Comparison of ENCODE assay signal across 18 cellular contexts in genomic region chr16:84596161-84596560, GRCh38. TPM values are rescaled to one million over a fixed set of nuclear protein-coding genes. Genes with fewer than 3 reads are reported as not detected.
A peak's percentile ranks its signal among the peaks of the same experiment; 100 is the strongest.
DNase-seq lines count a peak whose midpoint lies in the region; ATAC-seq and TF ChIP-seq lines count a peak whose summit lies in the region.
"Had no signal": no experiment of that assay in that cellular context is flagged by ENCODE, and none has a peak within 500 bp of the region (broad histone marks: within the 10 kb centered on the region; RNA-seq: fewer than 3 reads in every experiment).

No MANE protein-coding gene starts in this region.

- H3K4me3 Mint-ChIP-seq in activated CD4-positive, alpha-beta T cell treated with anti-CD3 and anti-CD28 coated beads, Interleukin-2, amount 10 ng/mL, durations not matched to agents 24 days and 14 days = peak overlapping the region; percentile 79
- H3K4me3 Mint-ChIP-seq in activated T-helper 1 cell treated with anti-CD3 and anti-CD28 coated beads, Interleukin-12 subunit alpha, Interleukin-12 subunit beta, Interleukin-2, Interleukin-4 antibody, amounts not matched to agents 30 ng/mL and 10 ng/mL and 1 ng/mL, durations not matched to agents 14 hours and 24 hours and 36 hours = no peak overlapping the region
- no peak overlapping the region for H3K4me3 Mint-ChIP-seq in nephron

- no peak for DNase-seq in activated CD4-positive, alpha-beta T cell treated with anti-CD3 and anti-CD28 coated beads, Interleukin-2, amount 10 ng/mL, durations not matched to agents 24 days and 14 days
- no peak for DNase-seq in activated CD4-positive, alpha-beta T cell treated with anti-CD3 and anti-CD28 coated beads, Interleukin-2, amount 50 U/mL, for 48 hours
- DNase-seq in HL-60 (ENCODE audit: low read depth in 1 of 2, low spot score in 1 of 2) = no peak
- DNase-seq in activated T-helper 1 cell treated with anti-CD3 and anti-CD28 coated beads, Interleukin-12 subunit alpha, Interleukin-12 subunit beta, Interleukin-2, Interleukin-4 antibody, amounts not matched to agents 30 ng/mL and 10 ng/mL and 1 ng/mL, durations not matched to agents 14 hours and 24 hours and 36 hours (ENCODE audit: low spot score) = no peak
- no peak for DNase-seq in transverse colon
- DNase-seq: activated T-cell treated with anti-CD3 and anti-CD28 coated beads, Interleukin-2, amount 50 U/mL, for 48 hours; EL; foreskin keratinocyte; mucosa of descending colon; NCI-H1417; NCI-H774; pancreas; stimulated activated CD4-positive, alpha-beta T cell treated with anti-CD3 and anti-CD28 coated beads, Interleukin-4, amount 100 ng/mL, for 24 hours had no signal

- H3K36me3 ChIP-seq in transverse colon = no peaks in the 10 kb centered on the region
- H3K36me3 ChIP-seq: ascending aorta, pancreas had no signal

- peaks cover 58% of the 10 kb centered on the region for H3K36me3 Mint-ChIP-seq in activated CD4-positive, alpha-beta T cell treated with anti-CD3 and anti-CD28 coated beads, Interleukin-2, amount 10 ng/mL, durations not matched to agents 24 days and 14 days (ENCODE audit: low read depth)
- peaks cover 42% of the 10 kb centered on the region for H3K36me3 Mint-ChIP-seq in activated T-helper 1 cell treated with anti-CD3 and anti-CD28 coated beads, Interleukin-12 subunit alpha, Interleukin-12 subunit beta, Interleukin-2, Interleukin-4 antibody, amounts not matched to agents 30 ng/mL and 10 ng/mL and 1 ng/mL, durations not matched to agents 14 hours and 24 hours and 36 hours (ENCODE audit: low read depth)
- H3K36me3 Mint-ChIP-seq in nephron (ENCODE audit: low read depth) = peaks cover 19% of the 10 kb centered on the region

- TF ChIP-seq CTCF in HL-60 (IDR thresholded peaks at IDR 0.05; ENCODE audit: insufficient read depth, low read length) (no peak), nephron (IDR thresholded peaks at IDR 0.05; ENCODE audit: unreplicated experiment in 3 of 3) (no peak), transverse colon (IDR thresholded peaks at IDR 0.05) (no peak)

- H3K27me3 ChIP-seq in HL-60 (ENCODE audit: insufficient read depth, poor library complexity, severe bottlenecking) (no peaks in the 10 kb centered on the region), transverse colon (no peaks in the 10 kb centered on the region)
- H3K27me3 ChIP-seq: ascending aorta, foreskin keratinocyte, pancreas had no signal

- TF ChIP-seq EP300 in transverse colon (IDR thresholded peaks at IDR 0.05; ENCODE audit: low read depth) = no peak

- H3K27ac Mint-ChIP-seq in activated CD4-positive, alpha-beta T cell treated with anti-CD3 and anti-CD28 coated beads, Interleukin-2, amount 10 ng/mL, durations not matched to agents 24 days and 14 days = peak overlapping the region; percentile 95
- peak overlapping the region; percentile 97 for H3K27ac Mint-ChIP-seq in activated T-helper 1 cell treated with anti-CD3 and anti-CD28 coated beads, Interleukin-12 subunit alpha, Interleukin-12 subunit beta, Interleukin-2, Interleukin-4 antibody, amounts not matched to agents 30 ng/mL and 10 ng/mL and 1 ng/mL, durations not matched to agents 14 hours and 24 hours and 36 hours
- peak overlapping the region; percentile 71 to 90 (median 75) for H3K27ac Mint-ChIP-seq in nephron

- intact Hi-C loops in activated CD4-positive, alpha-beta T cell treated with anti-CD3 and anti-CD28 coated beads, Interleukin-2, amount 10 ng/mL, durations not matched to agents 24 days and 14 days (cut with micrococcal nuclease) = loop anchor here (10.0 kb wide), 1 partner anchor 959 kb away; no protein-coding TSS in a partner anchor
- intact Hi-C loops in activated T-helper 1 cell treated with anti-CD3 and anti-CD28 coated beads, Interleukin-12 subunit alpha, Interleukin-12 subunit beta, Interleukin-2, Interleukin-4 antibody, amounts not matched to agents 30 ng/mL and 10 ng/mL and 1 ng/mL, durations not matched to agents 14 hours and 24 hours and 36 hours (cut with micrococcal nuclease) = no loop called here
- intact Hi-C loops in transverse colon (cut with DNase I; ENCODE audit: low total_unique reads) = no loop called here

- H3K4me3 ChIP-seq in HL-60 (replicated peaks; ENCODE audit: insufficient read depth, low read length) = no peak overlapping the region
- no peak overlapping the region for H3K4me3 ChIP-seq in transverse colon
- H3K4me3 ChIP-seq: ascending aorta, mucosa of descending colon, pancreas had no signal

- no peaks in the 10 kb centered on the region for H3K27me3 Mint-ChIP-seq in activated CD4-positive, alpha-beta T cell treated with anti-CD3 and anti-CD28 coated beads, Interleukin-2, amount 10 ng/mL, durations not matched to agents 24 days and 14 days
- no peaks in the 10 kb centered on the region for H3K27me3 Mint-ChIP-seq in activated T-helper 1 cell treated with anti-CD3 and anti-CD28 coated beads, Interleukin-12 subunit alpha, Interleukin-12 subunit beta, Interleukin-2, Interleukin-4 antibody, amounts not matched to agents 30 ng/mL and 10 ng/mL and 1 ng/mL, durations not matched to agents 14 hours and 24 hours and 36 hours (ENCODE audit: insufficient read depth)
- H3K27me3 Mint-ChIP-seq in nephron (ENCODE audit: low read depth) = peaks cover 3% of the 10 kb centered on the region
- H3K27me3 Mint-ChIP-seq: type B pancreatic cell had no signal

- peaks cover 80% of the 10 kb centered on the region for H3K4me1 Mint-ChIP-seq in activated CD4-positive, alpha-beta T cell treated with anti-CD3 and anti-CD28 coated beads, Interleukin-2, amount 10 ng/mL, durations not matched to agents 24 days and 14 days
- peaks cover 83% of the 10 kb centered on the region for H3K4me1 Mint-ChIP-seq in activated T-helper 1 cell treated with anti-CD3 and anti-CD28 coated beads, Interleukin-12 subunit alpha, Interleukin-12 subunit beta, Interleukin-2, Interleukin-4 antibody, amounts not matched to agents 30 ng/mL and 10 ng/mL and 1 ng/mL, durations not matched to agents 14 hours and 24 hours and 36 hours (ENCODE audit: low read depth)
- peaks cover 56% of the 10 kb centered on the region for H3K4me1 Mint-ChIP-seq in nephron

- TF ChIP-seq POLR2A in transverse colon (IDR thresholded peaks at IDR 0.05) = no peak

- in situ Hi-C loops in transverse colon (cut with MboI; ENCODE audit: low pct_ligation_motif_present in 1 of 4, low pct_unique_long_range_greater_than_20kb in 1 of 4, low sequenced_read_pairs in 3 of 4) = no loop called here

- H3K27ac ChIP-seq in HL-60 (replicated peaks) = peak overlapping the region; percentile 85
- H3K27ac ChIP-seq in transverse colon = no peak overlapping the region
- H3K27ac ChIP-seq: ascending aorta, foreskin keratinocyte, pancreas had no signal

- H3K4me1 ChIP-seq in transverse colon = peaks cover 31 to 53% (median 46%) of the 10 kb centered on the region in 4 donors

- peaks cover 3% of the 10 kb centered on the region for H3K9me3 Mint-ChIP-seq in activated CD4-positive, alpha-beta T cell treated with anti-CD3 and anti-CD28 coated beads, Interleukin-2, amount 10 ng/mL, durations not matched to agents 24 days and 14 days
- no peaks in the 10 kb centered on the region for H3K9me3 Mint-ChIP-seq in activated T-helper 1 cell treated with anti-CD3 and anti-CD28 coated beads, Interleukin-12 subunit alpha, Interleukin-12 subunit beta, Interleukin-2, Interleukin-4 antibody, amounts not matched to agents 30 ng/mL and 10 ng/mL and 1 ng/mL, durations not matched to agents 14 hours and 24 hours and 36 hours
- no peaks in the 10 kb centered on the region for H3K9me3 Mint-ChIP-seq in nephron
- H3K9me3 Mint-ChIP-seq: type B pancreatic cell had no signal

- ATAC-seq in HG03108 (IDR thresholded peaks at IDR 0.05; ENCODE audit: unreplicated experiment) (no peak), HG02571 (IDR thresholded peaks at IDR 0.05; ENCODE audit: unreplicated experiment) (no peak)
- ATAC-seq: foreskin keratinocyte, mucosa of descending colon had no signal

- H3K9me3 ChIP-seq in transverse colon = no peaks in the 10 kb centered on the region
- H3K9me3 ChIP-seq: ascending aorta, mucosa of descending colon, pancreas had no signal

RNA-seq across cellular contexts. Expression of gene COTL1, which starts 21.7 kb away (rescaled TPM):
- total RNA-seq in activated CD4-positive, alpha-beta T cell treated with anti-CD3 and anti-CD28 coated beads, Interleukin-2, amount 10 ng/mL, durations not matched to agents 24 days and 14 days = 470 and 474 TPM in 2 replicates
- total RNA-seq in activated T-helper 1 cell treated with anti-CD3 and anti-CD28 coated beads, Interleukin-12 subunit alpha, Interleukin-12 subunit beta, Interleukin-2, Interleukin-4 antibody, amounts not matched to agents 30 ng/mL and 10 ng/mL and 1 ng/mL, durations not matched to agents 14 hours and 24 hours and 36 hours = 531 and 535 TPM in 2 replicates
- total RNA-seq in transverse colon = 10 to 100 TPM; 31.1 to 78.9 (median 47.9) TPM

RNA-seq across cellular contexts. Expression of gene KLHL36, which starts 52.1 kb away (rescaled TPM):
- total RNA-seq in activated CD4-positive, alpha-beta T cell treated with anti-CD3 and anti-CD28 coated beads, Interleukin-2, amount 10 ng/mL, durations not matched to agents 24 days and 14 days = 36.7 and 36.9 TPM in 2 replicates
- total RNA-seq in activated T-helper 1 cell treated with anti-CD3 and anti-CD28 coated beads, Interleukin-12 subunit alpha, Interleukin-12 subunit beta, Interleukin-2, Interleukin-4 antibody, amounts not matched to agents 30 ng/mL and 10 ng/mL and 1 ng/mL, durations not matched to agents 14 hours and 24 hours and 36 hours = 39.3 and 42.6 TPM in 2 replicates
- total RNA-seq in transverse colon = 10 to 100 TPM; 38.0 to 75.5 (median 66.7) TPM
